Comparison of ENCODE assay signal across 35 cellular contexts in genomic region chr16:12381662-12382061, GRCh38.
DNase-seq lines count a peak whose midpoint lies in the region; ATAC-seq, FAIRE-seq and TF ChIP-seq lines count a peak whose summit lies in the region.
"Had no signal": no experiment of that assay in that cellular context is flagged by ENCODE, and none has a peak within 500 bp of the region (broad histone marks: within the 10 kb centered on the region; RNA-seq: fewer than 3 reads in every experiment).

No MANE protein-coding gene starts in this region.

- TF ChIP-seq CTCF in HEK293 (tag by site-specific recombination; IDR thresholded peaks at IDR 0.05) = no peak
- TF ChIP-seq CTCF in K562 (IDR thresholded peaks at IDR 0.05 in 2 of 3, conservative IDR thresholded peaks at IDR 0.05 in 1 of 3; ENCODE audit: insufficient read depth in 2 of 3, low read depth in 1 of 3, low read length in 3 of 3) = no peak

- no peak for ATAC-seq in K562
- no peak for ATAC-seq in stimulated activated naive B cell treated with anti-CD40 and anti-IgM and Interleukin-4, amounts not matched to agents 10 μg/mL and 1 μg/mL and 100 μg/mL, for 72 hours (replicated peaks)
- ATAC-seq: A549; CD8-positive, alpha-beta T cell had no signal

- H3K27me3 ChIP-seq in K562 (ENCODE audit: control insufficient read depth in 2 of 2, insufficient read depth in 2 of 2, low read length in 2 of 2) = no peaks in the 10 kb centered on the region; a peak in 1 of 5 replicates
- H3K27me3 ChIP-seq: BE2C; BLaER1; BLaER1 treated with 17β-estradiol and CSF1 and Interleukin-3, amounts not matched to agents 10 nM and 100 nM had no signal

- no peak for DNase-seq in K562 (ENCODE audit: extremely low read depth in 1 of 4, low spot score in 3 of 4)
- no peak for DNase-seq in stimulated activated naive B cell treated with anti-CD40 and anti-IgM and Interleukin-4, amounts not matched to agents 10 μg/mL and 1 μg/mL and 100 μg/mL, for 72 hours
- DNase-seq in UCSD-AML1 (lab: John Stamatoyannopoulos, UW; ENCODE audit: unreplicated experiment) = no peak
- no peak for DNase-seq in activated naive CD4-positive, alpha-beta T cell (lab: John Stamatoyannopoulos, UW)
- DNase-seq in NCI-H2171 treated with DMSO at 0.1 percent for 48 hours (lab: John Stamatoyannopoulos, UW) = no peak
- DNase-seq: 8988T; ACHN; AML-193; BE2C; C1 segment of cervical spinal cord; Caco-2; Calu3; CD4-positive, alpha-beta memory T cell; CD4-positive, alpha-beta T cell; CD4-positive, CD25-positive, alpha-beta regulatory T cell; CD8-positive, alpha-beta memory T cell; CD8-positive, alpha-beta T cell; COR-L47; DMS 273 treated with DMSO at 0.1 percent for 48 hours; DMS153; DMS53; DMS79; DMS79 treated with DMSO at 0.1 percent for 48 hours; DND-41; EL had no signal

- H3K4me2 ChIP-seq in K562 (ENCODE audit: insufficient read depth, low read length) = no peak overlapping the region
- H3K4me2 ChIP-seq: A549; BLaER1; BLaER1 treated with 17β-estradiol and CSF1 and Interleukin-3, amounts not matched to agents 10 nM and 100 nM had no signal

- peak overlapping the region; percentile 47 for H3K27ac Mint-ChIP-seq in stimulated activated naive B cell treated with anti-CD40 and anti-IgM and Interleukin-4, amounts not matched to agents 10 μg/mL and 1 μg/mL and 100 μg/mL, for 72 hours
- H3K27ac Mint-ChIP-seq: B cell; CD14-positive monocyte; CD4-positive, alpha-beta memory T cell; CD4-positive, alpha-beta T cell; CD4-positive, CD25-positive, alpha-beta regulatory T cell; CD8-positive, alpha-beta memory T cell; CD8-positive, alpha-beta T cell had no signal

- POLR2A ChIA-PET in HEK293 (lab: Yijun Ruan, JAX) (interaction anchor here (0.6 kb wide), 1 partner anchor 53 kb away, joined by 10 read pairs; no protein-coding TSS in a partner anchor), K562 (lab: Yijun Ruan, JAX) (no interaction called here)

- H3K27me3 Mint-ChIP-seq in stimulated activated naive B cell treated with anti-CD40 and anti-IgM and Interleukin-4, amounts not matched to agents 10 μg/mL and 1 μg/mL and 100 μg/mL, for 72 hours = no peaks in the 10 kb centered on the region
- H3K27me3 Mint-ChIP-seq: B cell; CD4-positive, alpha-beta memory T cell; CD4-positive, alpha-beta T cell; CD4-positive, CD25-positive, alpha-beta regulatory T cell; CD8-positive, alpha-beta memory T cell had no signal

- H3K36me3 Mint-ChIP-seq in stimulated activated naive B cell treated with anti-CD40 and anti-IgM and Interleukin-4, amounts not matched to agents 10 μg/mL and 1 μg/mL and 100 μg/mL, for 72 hours = peaks cover 28 to 47% of the 10 kb centered on the region in 2 donors

- 36% methylated on average over 3 of the region's 4 CpGs for WGBS in K562 (ENCODE audit: insufficient coverage, low coverage, missing lambda C conversion rate)

- H3K4me3 Mint-ChIP-seq in stimulated activated naive B cell treated with anti-CD40 and anti-IgM and Interleukin-4, amounts not matched to agents 10 μg/mL and 1 μg/mL and 100 μg/mL, for 72 hours = no peak overlapping the region
- H3K4me3 Mint-ChIP-seq: B cell; CD14-positive monocyte; CD4-positive, alpha-beta memory T cell; CD4-positive, alpha-beta T cell; CD4-positive, CD25-positive, alpha-beta regulatory T cell; CD8-positive, alpha-beta memory T cell; CD8-positive, alpha-beta T cell had no signal

- no peak for TF ChIP-seq POLR2A in K562 (conservative IDR thresholded peaks at IDR 0.05)

- H3K4me1 ChIP-seq in HEK293 (ENCODE audit: control insufficient read depth, insufficient read depth, low read length) (no peaks in the 10 kb centered on the region), K562 (replicated peaks in 1 of 2; ENCODE audit: control insufficient read depth in 2 of 2, insufficient read depth in 2 of 2, low read length in 2 of 2) (peaks cover 3 to 8% of the 10 kb centered on the region in 2 experiments; a peak in 3 of 5 replicates)
- H3K4me1 ChIP-seq: A549; BE2C; BLaER1; BLaER1 treated with 17β-estradiol and CSF1 and Interleukin-3, amounts not matched to agents 10 nM and 100 nM; Caco-2 had no signal

- no peaks in the 10 kb centered on the region for H3K79me2 ChIP-seq in K562 (ENCODE audit: control insufficient read depth, insufficient read depth, low read length)

- intact Hi-C loops in K562 (cut with micrococcal nuclease) = no loop called here

- no peaks in the 10 kb centered on the region for H3K9me3 Mint-ChIP-seq in stimulated activated naive B cell treated with anti-CD40 and anti-IgM and Interleukin-4, amounts not matched to agents 10 μg/mL and 1 μg/mL and 100 μg/mL, for 72 hours
- H3K9me3 Mint-ChIP-seq: CD8-positive, alpha-beta T cell had no signal

- peaks cover 13% of the 10 kb centered on the region for H4K20me1 ChIP-seq in K562 (replicated peaks; ENCODE audit: control insufficient read depth, insufficient read depth, low read length)

- H3K9me1 ChIP-seq in K562 (ENCODE audit: control insufficient read depth, insufficient read depth, low read length) = peaks cover 4% of the 10 kb centered on the region

- no peak overlapping the region for H3K9ac ChIP-seq in K562 (ENCODE audit: insufficient read depth in 1 of 2, low read depth in 2 of 2, low read length in 2 of 2)
- H3K9ac ChIP-seq: BLaER1; BLaER1 treated with 17β-estradiol and CSF1 and Interleukin-3, amounts not matched to agents 10 nM and 100 nM had no signal

- no peaks in the 10 kb centered on the region for H3K36me3 ChIP-seq in HEK293 (ENCODE audit: control insufficient read depth in 2 of 2, insufficient read depth in 1 of 2, low read length in 2 of 2)
- H3K36me3 ChIP-seq in K562 (ENCODE audit: control insufficient read depth, insufficient read depth, low read length) = no peaks in the 10 kb centered on the region
- H3K36me3 ChIP-seq: BE2C had no signal

- CTCF ChIA-PET in HEK293 (lab: Yijun Ruan, JAX) (no interaction called here), K562 (lab: Yijun Ruan, JAX; ENCODE audit: low intra/inter-chr PET ratio) (no interaction called here)

- in situ Hi-C loops in K562 (cut with MboI) = no loop called here

- H3K27ac ChIP-seq in HEK293 (ENCODE audit: extremely low read depth, low read depth, low read length) (no peak overlapping the region), K562 (ENCODE audit: extremely low read depth, low read depth, low read length) (no peak overlapping the region)
- H3K27ac ChIP-seq: 22Rv1; A549; BLaER1; BLaER1 treated with 17β-estradiol and CSF1 and Interleukin-3, amounts not matched to agents 10 nM and 100 nM; C4-2B had no signal

- TF ChIP-seq RAD21 in K562 (CRISPR knock-in tag; conservative IDR thresholded peaks at IDR 0.05 in 1 of 2, IDR thresholded peaks at IDR 0.05 in 1 of 2) = no peak

- FAIRE-seq in K562 (lab: Jason Lieb, UNC) = no peak
- FAIRE-seq: A204.1, A549, D721Med had no signal

- TF ChIP-seq EP300 in K562 (IDR thresholded peaks at IDR 0.05; ENCODE audit: low read length) = no peak

- H3K9me3 ChIP-seq in HEK293 (ENCODE audit: control insufficient read depth, insufficient read depth, low read depth, low read length) (no peaks in the 10 kb centered on the region), K562 (replicated peaks; ENCODE audit: control insufficient read depth, insufficient read depth, low read depth, low read length) (no peaks in the 10 kb centered on the region)
- H3K9me3 ChIP-seq: A549; BE2C; BLaER1; BLaER1 treated with 17β-estradiol and CSF1 and Interleukin-3, amounts not matched to agents 10 nM and 100 nM; Caco-2 had no signal

- H3K4me1 Mint-ChIP-seq in stimulated activated naive B cell treated with anti-CD40 and anti-IgM and Interleukin-4, amounts not matched to agents 10 μg/mL and 1 μg/mL and 100 μg/mL, for 72 hours = peaks cover 12 to 27% of the 10 kb centered on the region in 2 donors

- no peak overlapping the region for H3K4me3 ChIP-seq in HEK293 (ENCODE audit: low read depth, low read length)
- H3K4me3 ChIP-seq in K562 = no peak overlapping the region
- H3K4me3 ChIP-seq: A549; BLaER1; BLaER1 treated with 17β-estradiol and CSF1 and Interleukin-3, amounts not matched to agents 10 nM and 100 nM had no signal

- H2AFZ ChIP-seq in K562 (ENCODE audit: low read depth, low read length) = no peak overlapping the region

- BruUV-seq in K562 (replicated peaks; lab: Mats Ljungman, UMichigan) = no TSS peak

TF ChIP-seq in HEK293, 187 proteins besides CTCF, POLR2A, EP300 and RAD21:
- TF ChIP-seq ZNF670 (tag by site-specific recombination; IDR thresholded peaks at IDR 0.05; ENCODE audit: low read depth) (no peak), ZFHX2 (tag by site-specific recombination; conservative IDR thresholded peaks at IDR 0.05) (peak; percentile 74), ZNF521 (tag by site-specific recombination; IDR thresholded peaks at IDR 0.05) (no peak), MYNN (tag by site-specific recombination; IDR thresholded peaks at IDR 0.05; ENCODE audit: borderline replicate concordance) (no peak), FEZF1 (tag by site-specific recombination; IDR thresholded peaks at IDR 0.05) (no peak), TCF7L2 (IDR thresholded peaks at IDR 0.05; ENCODE audit: borderline replicate concordance, low read depth, low read length) (no peak), EGR2 (tag by site-specific recombination; IDR thresholded peaks at IDR 0.05; ENCODE audit: low read depth) (peak; percentile 61; the same call in 1 of the 2 replicates)

TF ChIP-seq in K562, 482 proteins besides CTCF, POLR2A, EP300 and RAD21:
- TF ChIP-seq EGR1 (conservative IDR thresholded peaks at IDR 0.05) = peak; percentile 56
- TF ChIP-seq MCM5 (IDR thresholded peaks at IDR 0.05; ENCODE audit: low read depth) = no peak
TF ChIP-seq in K562: peak in this region for 1.
